In genomic region chr11:86207413-86207812, GRCh38 we compare ENCODE assay signal across 29 cellular contexts.
"Had no signal": no experiment of that assay in that cellular context is flagged by ENCODE, and none has a peak within 500 bp of the region (broad histone marks: within the 10 kb centered on the region; RNA-seq: fewer than 3 reads in every experiment).

No MANE protein-coding gene starts in this region.

- H3K79me2 ChIP-seq: parathyroid adenoma had no signal

- H3K4me3 ChIP-seq: neural progenitor cell, ovary, psoas muscle, right lobe of liver, sigmoid colon, suprapubic skin, testis, tibial artery, transverse colon, upper lobe of right lung, uterus had no signal

- H3K4me1 Mint-ChIP-seq: natural killer cell, neural progenitor cell had no signal

- H3K27me3 Mint-ChIP-seq: stimulated activated memory B cell treated with anti-CD40 and anti-IgM and Interleukin-4, amounts not matched to agents 10 μg/mL and 1 μg/mL and 100 μg/mL, for 72 hours; stimulated activated naive CD8-positive, alpha-beta T cell treated with anti-CD3 and anti-CD28 coated beads, Interleukin-15, amount 100 ng/mL, for 72 hours; type B pancreatic cell had no signal

- H3K27ac ChIP-seq: neural progenitor cell, ovary, parathyroid adenoma, psoas muscle, right lobe of liver, sigmoid colon, suprapubic skin, testis, tibial artery, transverse colon, upper lobe of right lung, uterus had no signal

- H3K36me3 Mint-ChIP-seq: natural killer cell; neural progenitor cell; stimulated activated memory B cell treated with anti-CD40 and anti-IgM and Interleukin-4, amounts not matched to agents 10 μg/mL and 1 μg/mL and 100 μg/mL, for 72 hours; type B pancreatic cell had no signal

- DNase-seq: natural killer cell; occipital lobe; ovary; posterior cingulate gyrus; psoas muscle; right cardiac atrium; right lobe of liver; sigmoid colon; small intestine; stimulated activated CD4-positive, alpha-beta T cell treated with anti-CD3 and anti-CD28 coated beads, Interleukin-15, amount 100 ng/mL, for 24 hours; stimulated activated CD4-positive, alpha-beta T cell treated with anti-CD3 and anti-CD28 coated beads, Interleukin-2, amount 100 ng/mL, for 24 hours; stimulated activated CD4-positive, alpha-beta T cell treated with anti-CD3 and anti-CD28 coated beads, Interleukin-2, amount 100 ng/mL, for 48 hours; stimulated activated CD4-positive, alpha-beta T cell treated with anti-CD3 and anti-CD28 coated beads, Interleukin-4, amount 100 ng/mL, for 24 hours; stimulated activated naive CD4-positive, alpha-beta T cell; stimulated activated naive CD8-positive, alpha-beta T cell treated with anti-CD3 and anti-CD28 coated beads, Interleukin-15, amount 100 ng/mL, for 72 hours; stimulated activated naive CD8-positive, alpha-beta T cell treated with anti-CD3 and anti-CD28 coated beads, Interleukin-15, Interleukin-2, amounts not matched to agents 100 U/mL and 50 U/mL, for 24 hours; substantia nigra; testis; tibial artery; transverse colon; upper lobe of right lung; uterus had no signal

- ATAC-seq: natural killer cell; psoas muscle; right cardiac atrium; right lobe of liver; stimulated activated memory B cell treated with anti-CD40 and anti-IgM and Interleukin-4, amounts not matched to agents 10 μg/mL and 1 μg/mL and 100 μg/mL, for 72 hours; stimulated activated naive CD8-positive, alpha-beta T cell treated with anti-CD3 and anti-CD28 coated beads, Interleukin-15, amount 100 ng/mL, for 72 hours; stimulated activated naive CD8-positive, alpha-beta T cell treated with anti-CD3 and anti-CD28 coated beads, Interleukin-15, Interleukin-2, amounts not matched to agents 100 U/mL and 50 U/mL, for 24 hours; upper lobe of right lung had no signal

- H3K4me1 ChIP-seq: neural progenitor cell, parathyroid adenoma, psoas muscle, sigmoid colon, suprapubic skin, testis, uterus had no signal

- H3K4me2 ChIP-seq: neural progenitor cell had no signal

- FAIRE-seq: small intestine had no signal

- H3K27ac Mint-ChIP-seq: natural killer cell; nephron; neural progenitor cell; progenitor cell of endocrine pancreas; stimulated activated memory B cell treated with anti-CD40 and anti-IgM and Interleukin-4, amounts not matched to agents 10 μg/mL and 1 μg/mL and 100 μg/mL, for 72 hours; stimulated activated naive CD8-positive, alpha-beta T cell treated with anti-CD3 and anti-CD28 coated beads, Interleukin-15, amount 100 ng/mL, for 72 hours; type B pancreatic cell had no signal

- H2AFZ ChIP-seq: neural progenitor cell, parathyroid adenoma had no signal

- H3K27me3 ChIP-seq: ovary, right lobe of liver, sigmoid colon, suprapubic skin, testis, tibial artery, transverse colon, upper lobe of right lung, uterus had no signal

- H3K9me3 Mint-ChIP-seq: natural killer cell; stimulated activated memory B cell treated with anti-CD40 and anti-IgM and Interleukin-4, amounts not matched to agents 10 μg/mL and 1 μg/mL and 100 μg/mL, for 72 hours; stimulated activated naive CD8-positive, alpha-beta T cell treated with anti-CD3 and anti-CD28 coated beads, Interleukin-15, amount 100 ng/mL, for 72 hours had no signal

- H3K36me3 ChIP-seq: neural progenitor cell, ovary, right lobe of liver, sigmoid colon, suprapubic skin, tibial artery, transverse colon, upper lobe of right lung, uterus had no signal

- H3K4me3 Mint-ChIP-seq: natural killer cell; nephron; neural progenitor cell; stimulated activated memory B cell treated with anti-CD40 and anti-IgM and Interleukin-4, amounts not matched to agents 10 μg/mL and 1 μg/mL and 100 μg/mL, for 72 hours; stimulated activated naive CD8-positive, alpha-beta T cell treated with anti-CD3 and anti-CD28 coated beads, Interleukin-15, amount 100 ng/mL, for 72 hours; type B pancreatic cell had no signal

- H3K9me3 ChIP-seq: ovary, psoas muscle, right lobe of liver, sigmoid colon, suprapubic skin, testis, tibial artery, transverse colon, upper lobe of right lung, uterus had no signal

- H3K9ac ChIP-seq: neural progenitor cell, parathyroid adenoma had no signal
